ENCODE assay signal across 16 cellular contexts in the genomic region with DNA sequence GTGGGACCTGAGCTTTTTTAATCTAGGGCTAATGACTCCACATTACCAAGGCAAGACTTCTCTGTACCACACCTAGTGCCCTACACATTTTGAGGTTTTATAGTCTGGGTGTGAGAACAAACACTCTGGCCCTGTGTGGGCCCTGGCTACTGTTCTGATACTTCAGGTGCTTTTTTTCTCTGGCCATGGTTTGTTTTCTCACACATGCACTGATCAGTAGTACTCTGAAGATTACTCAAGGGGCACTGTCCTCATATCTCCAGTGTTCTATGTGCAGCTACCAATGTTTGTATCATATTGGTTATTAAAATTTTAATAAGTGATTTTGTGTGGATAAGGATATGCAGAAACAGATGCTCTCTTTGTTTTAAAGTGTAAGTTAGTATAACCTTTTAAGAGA.
"Had no signal": no experiment of that assay in that cellular context is flagged by ENCODE, and none has a peak within 500 bp of the region (broad histone marks: within the 10 kb centered on the region; RNA-seq: fewer than 3 reads in every experiment).

No MANE protein-coding gene starts in this region.

- H3K36me3 ChIP-seq: left lung, transverse colon had no signal

- ATAC-seq: activated CD8-positive, alpha-beta T cell treated with anti-CD3 and anti-CD28 coated beads, Interleukin-2, amount 10 ng/mL, durations not matched to agents 7 days and 5 days; left lung; naive thymus-derived CD8-positive, alpha-beta T cell; WTC11 had no signal

- H3K27ac ChIP-seq: left lung, transverse colon had no signal

- H3K4me3 ChIP-seq: left lung, transverse colon had no signal

- H3K4me1 ChIP-seq: left lung had no signal

- DNase-seq: activated CD4-positive, alpha-beta T cell treated with anti-CD3 and anti-CD28 coated beads for 4 hours; activated CD8-positive, alpha-beta memory T cell treated with anti-CD3 and anti-CD28 coated beads, Interleukin-2, amount 50 U/mL, for 48 hours; activated CD8-positive, alpha-beta T cell treated with anti-CD3 and anti-CD28 coated beads, Interleukin-2, amount 10 ng/mL, durations not matched to agents 7 days and 5 days; activated naive CD8-positive, alpha-beta T cell treated with anti-CD3 and anti-CD28 coated beads, Interleukin-2, amount 10 ng/mL, durations not matched to agents 7 days and 5 days; cortex of kidney; effector CD4-positive, alpha-beta T cell; foreskin fibroblast; hippocampal formation; left lung; mammary epithelial cell; naive thymus-derived CD8-positive, alpha-beta T cell; posterior cingulate gyrus; stimulated activated CD4-positive, alpha-beta T cell treated with anti-CD3 and anti-CD28 coated beads, Interleukin-2, amount 100 ng/mL, for 48 hours; stimulated activated naive B cell treated with anti-CD40 and anti-IgM and Interleukin-4, amounts not matched to agents 10 μg/mL and 1 μg/mL and 100 μg/mL, for 72 hours; transverse colon had no signal

- H3K27me3 ChIP-seq: left lung, transverse colon had no signal
